In genomic region chr18:35577045-35577848, GRCh38 we compare ENCODE assay signal across 11 cellular contexts. TPM values are rescaled to one million over a fixed set of nuclear protein-coding genes. Genes with fewer than 3 reads are reported as not detected.
DNase-seq lines count a peak whose midpoint lies in the region; ATAC-seq and TF ChIP-seq lines count a peak whose summit lies in the region.
"Had no signal": no experiment of that assay in that cellular context is flagged by ENCODE, and none has a peak within 500 bp of the region (broad histone marks: within the 10 kb centered on the region; RNA-seq: fewer than 3 reads in every experiment).

No MANE protein-coding gene starts in this region.

- peaks cover 14% of the 10 kb centered on the region for H3K9me3 Mint-ChIP-seq in GM23338

- H3K4me2 ChIP-seq in GM23338: no peak overlapping the region

- no peak for TF ChIP-seq CTCF in GM23338 (conservative IDR thresholded peaks at IDR 0.05; ENCODE audit: low read depth in 2 of 2)

- no peak overlapping the region for H2AFZ ChIP-seq in GM23338

- no peak overlapping the region for H3K4me3 Mint-ChIP-seq in GM23338

- peaks cover 3% of the 10 kb centered on the region; the same call in 1 of the 2 replicates for H3K79me2 ChIP-seq in GM23338 (replicated peaks; ENCODE audit: insufficient read depth)

- no peak overlapping the region for H3K27ac ChIP-seq in GM23338 (ENCODE audit: low read depth)

- H3K27me3 ChIP-seq in GM23338 (ENCODE audit: insufficient read depth): peaks cover 19% of the 10 kb centered on the region

- no peaks in the 10 kb centered on the region for H3K27me3 Mint-ChIP-seq in GM23338 (ENCODE audit: insufficient read depth, low read depth, poor library complexity)

- peaks cover 3% of the 10 kb centered on the region; the same call in 1 of the 2 replicates for H3K4me1 ChIP-seq in GM23338 (ENCODE audit: insufficient read depth)

- H3K27ac Mint-ChIP-seq in GM23338: no peak overlapping the region

- no peaks in the 10 kb centered on the region for H3F3A ChIP-seq in GM23338 (replicated peaks; ENCODE audit: low read depth)

- DNase-seq in kidney tubule cell (ENCODE audit: low spot score) (peak; percentile 100), D341Med (ENCODE audit: low spot score) (no peak), NCI-H1694 treated with DMSO at 0.1 percent for 48 hours (lab: John Stamatoyannopoulos, UW) (no peak), GM23338 (ENCODE audit: low spot score) (no peak), NCI-H2107 (lab: John Stamatoyannopoulos, UW) (no peak)
- DNase-seq: GF-D8, KBM-7 had no signal

- peaks cover 6% of the 10 kb centered on the region for H3K36me3 Mint-ChIP-seq in GM23338 (ENCODE audit: low read depth)

- no peaks in the 10 kb centered on the region; the same call in 1 of the 2 replicates for H4K20me1 ChIP-seq in GM23338 (replicated peaks; ENCODE audit: insufficient read depth)

- ATAC-seq in GM18868 (IDR thresholded peaks at IDR 0.05; ENCODE audit: unreplicated experiment) (peak; percentile 47), GM21619 (IDR thresholded peaks at IDR 0.05; ENCODE audit: unreplicated experiment) (peak; percentile 63), HG03442 (IDR thresholded peaks at IDR 0.05; ENCODE audit: unreplicated experiment) (peak; percentile 41), GM23338 (no peak)
- ATAC-seq: Panc1 had no signal

- H3K4me3 ChIP-seq in GM23338: no peak overlapping the region

- peaks cover under 1% of the 10 kb centered on the region; the same call in 1 of the 3 replicates for H3K4me1 Mint-ChIP-seq in GM23338

- H3K36me3 ChIP-seq in GM23338 (ENCODE audit: insufficient read depth): no peaks in the 10 kb centered on the region

- no peaks in the 10 kb centered on the region for H3K9me2 ChIP-seq in GM23338 (ENCODE audit: insufficient read depth)

TF ChIP-seq in GM23338, 12 proteins besides CTCF, POLR2A, EP300 and RAD21:
- TF ChIP-seq EZH2phosphoT487 (IDR thresholded peaks at IDR 0.05; ENCODE audit: unreplicated experiment) (no peak), ZNF114 (CRISPR knock-in tag; IDR thresholded peaks at IDR 0.05) (no peak), POLR2AphosphoS5 (IDR thresholded peaks at IDR 0.05; ENCODE audit: low read depth) (no peak), REST (IDR thresholded peaks at IDR 0.05; ENCODE audit: unreplicated experiment) (no peak), JUNB (IDR thresholded peaks at IDR 0.05; ENCODE audit: unreplicated experiment) (no peak), ZNF462 (CRISPR knock-in tag; IDR thresholded peaks at IDR 0.05) (no peak), EZH2 (IDR thresholded peaks at IDR 0.05; ENCODE audit: low read depth, unreplicated experiment) (no peak), STAT1 (IDR thresholded peaks at IDR 0.05; ENCODE audit: unreplicated experiment) (no peak), CREB1 (CRISPR knock-in tag; IDR thresholded peaks at IDR 0.05; ENCODE audit: low read depth) (no peak), ETS1 (IDR thresholded peaks at IDR 0.05) (no peak), NANOG (IDR thresholded peaks at IDR 0.05; ENCODE audit: borderline replicate concordance) (no peak), ZNF331 (CRISPR knock-in tag; IDR thresholded peaks at IDR 0.05; ENCODE audit: low read depth) (no peak)

RNA-seq across cellular contexts. Expression of gene GALNT1, which starts 4.3 kb away (rescaled TPM):
- 60.8 and 67.4 TPM in 2 replicates for total RNA-seq in GM23338 (2014; rRNA removed; shearing (Covaris generic))
- 36.4 and 37.4 TPM in 2 replicates for polyA plus RNA-seq in GM23338 (2016; fragmentation: Nextera tagmentation; extraction: Ambion mirVana)
